Comparison of ENCODE assay signal across 10 cellular contexts in genomic region chr6:107658920-107659879, GRCh38.
DNase-seq lines count a peak whose midpoint lies in the region; ATAC-seq, FAIRE-seq and TF ChIP-seq lines count a peak whose summit lies in the region.
"Had no signal": no experiment of that assay in that cellular context is flagged by ENCODE, and none has a peak within 500 bp of the region (broad histone marks: within the 10 kb centered on the region; RNA-seq: fewer than 3 reads in every experiment).

No MANE protein-coding gene starts in this region.

- H3K27me3 Mint-ChIP-seq in T-helper 17 cell (peaks cover 30% of the 10 kb centered on the region), neural progenitor cell (ENCODE audit: insufficient read depth, low read depth) (peaks cover 7% of the 10 kb centered on the region)

- no peaks in the 10 kb centered on the region for H3K27me3 ChIP-seq in neural progenitor cell
- H3K27me3 ChIP-seq: testis had no signal

- ATAC-seq in T-helper 17 cell: no peak
- no peak for ATAC-seq in mucosa of descending colon

- peaks cover 20% of the 10 kb centered on the region for H3K4me1 Mint-ChIP-seq in T-helper 17 cell
- H3K4me1 Mint-ChIP-seq in neural progenitor cell: peaks cover 70% of the 10 kb centered on the region

- H3K4me3 ChIP-seq in neural progenitor cell (no peak overlapping the region), mucosa of descending colon (no peak overlapping the region)
- H3K4me3 ChIP-seq: GM23248, testis had no signal

- H3K27ac ChIP-seq in neural progenitor cell: no peak overlapping the region
- H3K27ac ChIP-seq: GM23248, testis had no signal

- peaks cover 5% of the 10 kb centered on the region for H3K4me1 ChIP-seq in neural progenitor cell
- H3K4me1 ChIP-seq in mucosa of descending colon (ENCODE audit: low read depth): no peaks in the 10 kb centered on the region

- H3K36me3 ChIP-seq in neural progenitor cell (peaks cover 3% of the 10 kb centered on the region), mucosa of descending colon (ENCODE audit: low read depth) (no peaks in the 10 kb centered on the region)

- no peaks in the 10 kb centered on the region for H3K9me3 ChIP-seq in T-helper 17 cell (ENCODE audit: control insufficient read depth, low read length, poor library complexity, severe bottlenecking)
- no peaks in the 10 kb centered on the region for H3K9me3 ChIP-seq in neural progenitor cell (ENCODE audit: low read depth)
- H3K9me3 ChIP-seq in mucosa of descending colon: no peaks in the 10 kb centered on the region
- H3K9me3 ChIP-seq: testis had no signal

- H3F3A ChIP-seq in neural progenitor cell (ENCODE audit: low read depth): no peaks in the 10 kb centered on the region

- no peaks in the 10 kb centered on the region for H3K9me3 Mint-ChIP-seq in neural progenitor cell

- H3K27ac Mint-ChIP-seq in T-helper 17 cell: peak overlapping the region; percentile 24
- peak overlapping the region; percentile 79 for H3K27ac Mint-ChIP-seq in neural progenitor cell

- H3K9ac ChIP-seq in neural progenitor cell: no peak overlapping the region
- H3K9ac ChIP-seq: GM23248 had no signal

- peaks cover 6% of the 10 kb centered on the region for H3K36me3 Mint-ChIP-seq in T-helper 17 cell (ENCODE audit: low read depth)
- peaks cover 30% of the 10 kb centered on the region for H3K36me3 Mint-ChIP-seq in neural progenitor cell

- H3K79me2 ChIP-seq in neural progenitor cell (ENCODE audit: low read depth): no peaks in the 10 kb centered on the region

- FAIRE-seq in GM12892 (lab: Jason Lieb, UNC): peak; percentile 95

- H3K4me2 ChIP-seq in neural progenitor cell: no peak overlapping the region

- TF ChIP-seq CTCF in neural progenitor cell (IDR thresholded peaks at IDR 0.05): no peak
- TF ChIP-seq CTCF in mucosa of descending colon (IDR thresholded peaks at IDR 0.05): no peak

- intact Hi-C loops in mucosa of descending colon (cut with DNase I, micrococcal nuclease): no loop called here

- no peak for TF ChIP-seq POLR2A in GM12892 (IDR thresholded peaks at IDR 0.05; ENCODE audit: low read depth, low read length)

- H3K4me3 Mint-ChIP-seq in T-helper 17 cell (no peak overlapping the region), neural progenitor cell (no peak overlapping the region)

- no peak for DNase-seq in GM12892 (ENCODE audit: insufficient read length)
- peak; percentile 92 for DNase-seq in NCI-H187 treated with DMSO at 0.1 percent for 48 hours (lab: John Stamatoyannopoulos, UW)
- no peak for DNase-seq in T-helper 17 cell
- DNase-seq in neural progenitor cell (ENCODE audit: low spot score): no peak
- no peak for DNase-seq in mucosa of descending colon
- DNase-seq in DMS79 (lab: John Stamatoyannopoulos, UW): no peak
- DNase-seq in HPDE6-E6E7 (ENCODE audit: extremely low spot score): no peak
- no peak for DNase-seq in middle frontal gyrus (ENCODE audit: extremely low spot score, low spot score)
- DNase-seq: GM23248, testis had no signal

- no peaks in the 10 kb centered on the region for H4K20me1 ChIP-seq in neural progenitor cell (ENCODE audit: low read depth)

- H2AFZ ChIP-seq in neural progenitor cell (replicated peaks): no peak overlapping the region
- H2AFZ ChIP-seq: GM23248 had no signal
